8 cellular contexts compared by ENCODE assay signal in genomic region chr10:73906524-73907447, GRCh38. TPM values are rescaled to one million over a fixed set of nuclear protein-coding genes. Genes with fewer than 3 reads are reported as not detected.
A peak's percentile ranks its signal among the peaks of the same experiment; 100 is the strongest.
DNase-seq lines count a peak whose midpoint lies in the region; ATAC-seq and TF ChIP-seq lines count a peak whose summit lies in the region.

No MANE protein-coding gene starts in this region.

- peak overlapping the region; percentile 84 for H3K27ac Mint-ChIP-seq in Calu3 (ENCODE audit: unreplicated experiment)

- no peaks in the 10 kb centered on the region for H4K20me1 ChIP-seq in mammary epithelial cell (ENCODE audit: insufficient read depth, low read length)

- H3K27ac ChIP-seq in mammary epithelial cell (ENCODE audit: insufficient read depth, low read depth, low read length) (peak overlapping the region; percentile 73), right lobe of liver (peak overlapping the region in 1 of 3 donors; percentile 37), urinary bladder (ENCODE audit: low read depth) (peak overlapping the region; percentile 57)

- CTCF ChIA-PET in Calu3 (lab: Charles Lee) (interaction anchor here (0.5 to 3.0 kb wide), 11 partner anchors 11 to 101 kb away, joined by 3 to 47 read pairs (median 3); no protein-coding TSS in a partner anchor), mammary epithelial cell (lab: Charles Lee; ENCODE audit: low non-redundant PET) (interaction anchor here (0.7 kb wide), 1 partner anchor 88 kb away, joined by 3 read pairs; no protein-coding TSS in a partner anchor)

- BruUV-seq in Calu3 (replicated peaks; lab: Mats Ljungman, UMichigan) = no TSS peak
- no TSS peak for BruUV-seq in mammary epithelial cell (replicated peaks; lab: Mats Ljungman, UMichigan)

- H3K36me3 ChIP-seq in mammary epithelial cell (ENCODE audit: insufficient read depth, low read length) = no peaks in the 10 kb centered on the region
- no peaks in the 10 kb centered on the region for H3K36me3 ChIP-seq in right lobe of liver
- H3K36me3 ChIP-seq in urinary bladder (ENCODE audit: insufficient read depth) = no peaks in the 10 kb centered on the region

- H3K9ac ChIP-seq in mammary epithelial cell (ENCODE audit: insufficient read depth, low read length) = peak overlapping the region; percentile 44

- in situ Hi-C loops in mammary epithelial cell (cut with MboI; ENCODE audit: low sequenced_read_pairs in 2 of 2) = no loop called here

- intact Hi-C loops in Calu3 (cut with micrococcal nuclease; ENCODE audit: unreplicated experiment) (loop anchor here (1.0 kb wide), 1 partner anchor 17 kb away; no protein-coding TSS in a partner anchor), mammary epithelial cell (cut with micrococcal nuclease) (no loop called here), right lobe of liver (cut with DNase I) (no loop called here)

- peaks cover 45% of the 10 kb centered on the region for H3K4me1 ChIP-seq in mammary epithelial cell (ENCODE audit: insufficient read depth, low read length)
- peaks cover 0 to 13% (median 2%) of the 10 kb centered on the region in 4 donors for H3K4me1 ChIP-seq in right lobe of liver
- H3K4me1 ChIP-seq in urinary bladder (ENCODE audit: insufficient read depth) = no peaks in the 10 kb centered on the region

- H3K27me3 ChIP-seq in mammary epithelial cell (ENCODE audit: insufficient read depth, low read length) (no peaks in the 10 kb centered on the region), right lobe of liver (peaks cover 0 to 9% of the 10 kb centered on the region in 2 donors)

- peaks cover 16% of the 10 kb centered on the region for H3K79me2 ChIP-seq in mammary epithelial cell (ENCODE audit: insufficient read depth, low read length)

- H3K4me3 ChIP-seq in mammary epithelial cell (replicated peaks in 1 of 3; ENCODE audit: insufficient read depth in 1 of 3, low read depth in 2 of 3, low read length in 3 of 3) (no peak overlapping the region), right lobe of liver (no peak overlapping the region), urinary bladder (ENCODE audit: low read depth, low read length) (no peak overlapping the region)

- TF ChIP-seq CTCF in Calu3 (IDR thresholded peaks at IDR 0.05; ENCODE audit: unreplicated experiment) (no peak), mammary epithelial cell (conservative IDR thresholded peaks at IDR 0.05 in 1 of 2, IDR thresholded peaks at IDR 0.05 in 1 of 2; ENCODE audit: extremely low read depth in 1 of 2, insufficient read depth in 1 of 2, low read depth in 1 of 2, low read length in 2 of 2) (no peak), right lobe of liver (IDR thresholded peaks at IDR 0.05) (no peak)

- no peaks in the 10 kb centered on the region for H3K9me3 Mint-ChIP-seq in Calu3 (ENCODE audit: low read depth, unreplicated experiment)

- H3K4me1 Mint-ChIP-seq in Calu3 (ENCODE audit: low read depth, unreplicated experiment) = peaks cover 74% of the 10 kb centered on the region

- WGBS in mammary epithelial cell (ENCODE audit: low coverage, missing lambda C conversion rate) = 14% methylated on average over 7 of the region's 8 CpGs
- 49% methylated on average over 5 of the region's 8 CpGs for WGBS in right lobe of liver (ENCODE audit: insufficient coverage, low coverage, low lambda C conversion rate, missing lambda C conversion rate)
- 24% methylated on average over 8 of the region's 8 CpGs for WGBS in urinary bladder

- H3K36me3 Mint-ChIP-seq in Calu3 (ENCODE audit: insufficient read depth, unreplicated experiment) = peaks cover 51% of the 10 kb centered on the region

- no peaks in the 10 kb centered on the region for H3K27me3 Mint-ChIP-seq in Calu3 (ENCODE audit: unreplicated experiment)

- dilution Hi-C loops in mammary epithelial cell (cut with HindIII; ENCODE audit: low sequenced_read_pairs) = no loop called here

- H3K4me2 ChIP-seq in mammary epithelial cell (ENCODE audit: insufficient read depth, low read depth, low read length) = peak overlapping the region; percentile 5

- no peak for TF ChIP-seq POLR2A in right lobe of liver (IDR thresholded peaks at IDR 0.05)

- H3K9me3 ChIP-seq in mammary epithelial cell (replicated peaks; ENCODE audit: insufficient read depth, low read length) = no peaks in the 10 kb centered on the region
- no peaks in the 10 kb centered on the region for H3K9me3 ChIP-seq in right lobe of liver

- peak; percentile 13 to 52 (median 45) for ATAC-seq in right lobe of liver
- no peak for ATAC-seq in GM18519 (IDR thresholded peaks at IDR 0.05; ENCODE audit: low FRiP score, unreplicated experiment)
- no peak for ATAC-seq in GM21390 (IDR thresholded peaks at IDR 0.05; ENCODE audit: unreplicated experiment)
- ATAC-seq in HG02678 (IDR thresholded peaks at IDR 0.05; ENCODE audit: unreplicated experiment) = no peak

- peak overlapping the region; percentile 38 for H3K4me3 Mint-ChIP-seq in Calu3 (ENCODE audit: low read depth, unreplicated experiment)

- peak overlapping the region; percentile 49 for H2AFZ ChIP-seq in mammary epithelial cell (ENCODE audit: low read depth, low read length)

- DNase-seq in Calu3 = peak; percentile 93
- DNase-seq in NCI-H2171 treated with DMSO at 0.1 percent for 48 hours (lab: John Stamatoyannopoulos, UW) = peak; percentile 65
- peak; percentile 90 for DNase-seq in mammary epithelial cell
- no peak for DNase-seq in right lobe of liver

RNA-seq across cellular contexts. Expression of gene PLAU, which starts 4.1 kb away (rescaled TPM):
- total RNA-seq in Calu3 (2022) (655 and 706 TPM in 2 replicates), mammary epithelial cell (100 to 1,000 TPM in 1 of 2 donors, 10 to 100 TPM in 1; 85.7 to 712 TPM), right lobe of liver (1 to 10 TPM in 2 of 6 experiments, under 1 TPM in 4; 0.24 to 4.3 (median 0.87) TPM), urinary bladder (9.5 TPM)
- polyA plus RNA-seq in mammary epithelial cell (269 TPM), urinary bladder (10.0 TPM)
- polyA minus RNA-seq in mammary epithelial cell = 274 TPM

RNA-seq across cellular contexts. Expression of gene CAMK2G, which starts 32.4 kb away (rescaled TPM):
- total RNA-seq in Calu3 (2022) (58.1 and 58.9 TPM in 2 replicates), mammary epithelial cell (10 to 100 TPM; 20.1 to 20.2 TPM), right lobe of liver (10 to 100 TPM in 2 of 6 experiments, 1 to 10 TPM in 4; 8.3 to 10.7 (median 9.4) TPM), urinary bladder (40.3 TPM)
- polyA plus RNA-seq in mammary epithelial cell (23.0 TPM), urinary bladder (115 TPM)
- polyA minus RNA-seq in mammary epithelial cell = 18.3 TPM

Comparison
In these comparisons a context has a peak if more than half of its experiments do, and no peak if none do; other contexts are left out.
1. DNase-seq: peak in Calu3 (single experiment), NCI-H2171 treated with DMSO at 0.1 percent for 48 hours (single experiment) and mammary epithelial cell (single experiment); none in right lobe of liver (0 of 3).
2. ATAC-seq: peak in right lobe of liver (4 of 4); none in GM18519 (single experiment), GM21390 (single experiment) and HG02678 (single experiment).